ENCODE assay signal across 1 cellular context in the genomic region with DNA sequence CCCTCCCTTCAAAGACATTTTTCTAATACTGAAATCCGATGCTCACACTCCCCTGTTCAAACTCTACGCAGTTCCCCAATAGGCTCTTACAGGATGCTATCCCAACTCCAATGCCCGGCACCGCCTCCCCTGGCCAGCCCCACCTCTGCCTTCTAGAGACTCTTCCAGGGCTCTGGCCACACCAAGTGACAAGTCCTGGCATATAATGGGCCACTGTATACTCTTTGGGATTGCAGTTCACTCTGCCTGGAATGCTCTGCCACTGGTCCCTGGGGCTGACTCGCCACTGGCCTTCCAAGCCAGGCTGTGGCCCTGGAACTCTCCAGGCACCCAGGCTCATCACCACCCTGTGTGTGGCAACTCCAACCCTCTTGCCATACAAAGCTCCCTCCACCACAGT.
A peak's percentile ranks its signal among the peaks of the same experiment; 100 is the strongest.
TF ChIP-seq lines count a peak whose summit lies in the region.

No MANE protein-coding gene starts in this region.

TF ChIP-seq in HepG2, 621 proteins besides CTCF, POLR2A, EP300 and RAD21:
- TF ChIP-seq ZNF687 (CRISPR knock-in tag; IDR thresholded peaks at IDR 0.05) (0 out of 2 replicates have a peak, but pooled peaks have one; percentile 34), KAT8 (CRISPR knock-in tag; IDR thresholded peaks at IDR 0.05) (no peak)
